Comparison of ENCODE assay signal across 20 cellular contexts in genomic region chrX:154023276-154024000, GRCh38. TPM values are rescaled to one million over a fixed set of nuclear protein-coding genes. Genes with fewer than 3 reads are reported as not detected.
DNase-seq lines count a peak whose midpoint lies in the region; ATAC-seq, FAIRE-seq and TF ChIP-seq lines count a peak whose summit lies in the region.
"Had no signal": no experiment of that assay in that cellular context is flagged by ENCODE, and none has a peak within 500 bp of the region (broad histone marks: within the 10 kb centered on the region; RNA-seq: fewer than 3 reads in every experiment).

No MANE protein-coding gene starts in this region.

- in situ Hi-C loops in K562 (cut with MboI), result no loop called here

- peak overlapping the region; percentile 32 for H3K27ac Mint-ChIP-seq in T-helper 2 cell treated with Interferon-gamma antibody and Interleukin-4, amounts not matched to agents 5 μg/mL and 100 μg/mL, for 36 hours
- peak overlapping the region; percentile 61 to 80 (median 79) for H3K27ac Mint-ChIP-seq in nephron
- H3K27ac Mint-ChIP-seq: activated naive CD4-positive, alpha-beta T cell treated with anti-CD3 and anti-CD28 coated beads for 36 hours had no signal

- no peaks in the 10 kb centered on the region for H3K9me1 ChIP-seq in K562 (ENCODE audit: control insufficient read depth, insufficient read depth, low read length)

- no peak overlapping the region for H3K4me3 Mint-ChIP-seq in T-helper 2 cell treated with Interferon-gamma antibody and Interleukin-4, amounts not matched to agents 5 μg/mL and 100 μg/mL, for 36 hours
- H3K4me3 Mint-ChIP-seq in nephron, result peak overlapping the region; percentile 4 to 16 (median 10)
- H3K4me3 Mint-ChIP-seq: activated naive CD4-positive, alpha-beta T cell treated with anti-CD3 and anti-CD28 coated beads for 36 hours; naive B cell had no signal

- peak overlapping the region in 1 of 2 experiments; percentile 72; a peak in 1 of 4 replicates for H3K9ac ChIP-seq in K562 (ENCODE audit: insufficient read depth in 1 of 2, low read depth in 2 of 2, low read length in 2 of 2)

- intact Hi-C loops in K562 (cut with micrococcal nuclease) (loop anchor here (5.0 kb wide), 1 partner anchor 69 kb away; no protein-coding TSS in a partner anchor), A673 (cut with micrococcal nuclease; ENCODE audit: unreplicated experiment) (no loop called here)

- peaks cover 15 to 52% of the 10 kb centered on the region in 2 experiments; a peak in 4 of 5 replicates for H3K4me1 ChIP-seq in K562 (replicated peaks in 1 of 2; ENCODE audit: control insufficient read depth in 2 of 2, insufficient read depth in 2 of 2, low read length in 2 of 2)
- H3K4me1 ChIP-seq in A673 (ENCODE audit: insufficient read depth, low read length, poor library complexity, severe bottlenecking), result no peaks in the 10 kb centered on the region

- no peak overlapping the region for H3K4me3 ChIP-seq in K562
- no peak overlapping the region for H3K4me3 ChIP-seq in A673 (ENCODE audit: low read depth, low read length, poor library complexity, severe bottlenecking)
- H3K4me3 ChIP-seq: heart left ventricle, lower lobe of right lung had no signal

- no peak for TF ChIP-seq CTCF in K562 (IDR thresholded peaks at IDR 0.05 in 2 of 3, conservative IDR thresholded peaks at IDR 0.05 in 1 of 3; ENCODE audit: insufficient read depth in 2 of 3, low read depth in 1 of 3, low read length in 3 of 3)
- no peak for TF ChIP-seq CTCF in nephron (IDR thresholded peaks at IDR 0.05; ENCODE audit: unreplicated experiment in 3 of 3)
- no peak for TF ChIP-seq CTCF in A673 (conservative IDR thresholded peaks at IDR 0.05; ENCODE audit: low read depth, low read length)

- no peak overlapping the region for H2AFZ ChIP-seq in K562 (ENCODE audit: low read depth, low read length)

- H3K4me1 Mint-ChIP-seq in T-helper 2 cell treated with Interferon-gamma antibody and Interleukin-4, amounts not matched to agents 5 μg/mL and 100 μg/mL, for 36 hours (ENCODE audit: low read depth), result peaks cover 8% of the 10 kb centered on the region
- peaks cover 19% of the 10 kb centered on the region for H3K4me1 Mint-ChIP-seq in nephron

- no peak for FAIRE-seq in K562 (lab: Jason Lieb, UNC)
- FAIRE-seq: HTR-8/SVneo had no signal

- peak overlapping the region; percentile 51; the same call in 1 of the 3 replicates for H3K27ac ChIP-seq in K562 (ENCODE audit: extremely low read depth, low read depth, low read length)
- H3K27ac ChIP-seq in A673 (ENCODE audit: low read depth, low read length, poor library complexity, severe bottlenecking), result no peak overlapping the region
- H3K27ac ChIP-seq: 22Rv1, C4-2B, heart left ventricle, lower lobe of right lung had no signal

- WGBS in K562 (ENCODE audit: insufficient coverage, low coverage, missing lambda C conversion rate), result 66% methylated on average over 20 of the region's 27 CpGs

- no peak for ATAC-seq in K562
- no peak for ATAC-seq in GM21723 (IDR thresholded peaks at IDR 0.05; ENCODE audit: unreplicated experiment)
- ATAC-seq in HG02610 (IDR thresholded peaks at IDR 0.05; ENCODE audit: unreplicated experiment), result no peak
- ATAC-seq: heart left ventricle, lower lobe of right lung had no signal

- no peaks in the 10 kb centered on the region for H3K9me3 ChIP-seq in K562 (replicated peaks; ENCODE audit: control insufficient read depth, insufficient read depth, low read depth, low read length)
- H3K9me3 ChIP-seq in A673 (ENCODE audit: low read depth, low read length, poor library complexity, severe bottlenecking), result no peaks in the 10 kb centered on the region
- H3K9me3 ChIP-seq: heart left ventricle, lower lobe of right lung had no signal

- CTCF ChIA-PET in K562 (lab: Yijun Ruan, JAX; ENCODE audit: low intra/inter-chr PET ratio), result no interaction called here
- CTCF ChIA-PET in A673 (lab: Charles Lee), result no interaction called here

- H3K27me3 ChIP-seq in K562 (ENCODE audit: control insufficient read depth in 2 of 2, insufficient read depth in 2 of 2, low read length in 2 of 2), result no peaks in the 10 kb centered on the region
- peaks cover 21% of the 10 kb centered on the region for H3K27me3 ChIP-seq in A673 (replicated peaks; ENCODE audit: insufficient read depth, low read depth, low read length, poor library complexity)

- BruUV-seq in K562 (replicated peaks; lab: Mats Ljungman, UMichigan) (no TSS peak), A673 (replicated peaks; lab: Mats Ljungman, UMichigan) (no TSS peak)

- peaks cover 18% of the 10 kb centered on the region for H3K36me3 Mint-ChIP-seq in T-helper 2 cell treated with Interferon-gamma antibody and Interleukin-4, amounts not matched to agents 5 μg/mL and 100 μg/mL, for 36 hours (ENCODE audit: low read depth)
- H3K36me3 Mint-ChIP-seq in nephron (ENCODE audit: low read depth), result peaks cover 12% of the 10 kb centered on the region
- H3K36me3 Mint-ChIP-seq: naive B cell had no signal

- peaks cover 39% of the 10 kb centered on the region; the same call in 2 of the 3 replicates for H3K36me3 ChIP-seq in K562 (ENCODE audit: control insufficient read depth, insufficient read depth, low read length)
- H3K36me3 ChIP-seq in A673 (ENCODE audit: insufficient read depth, low read length, poor library complexity, severe bottlenecking), result no peaks in the 10 kb centered on the region

- no peaks in the 10 kb centered on the region for H4K20me1 ChIP-seq in K562 (replicated peaks; ENCODE audit: control insufficient read depth, insufficient read depth, low read length)

- TF ChIP-seq RAD21 in K562 (CRISPR knock-in tag; conservative IDR thresholded peaks at IDR 0.05 in 1 of 2, IDR thresholded peaks at IDR 0.05 in 1 of 2), result no peak

- H3K79me2 ChIP-seq in K562 (ENCODE audit: control insufficient read depth, insufficient read depth, low read length), result peaks cover 32% of the 10 kb centered on the region

- no peak for TF ChIP-seq POLR2A in K562 (conservative IDR thresholded peaks at IDR 0.05)

- POLR2A ChIA-PET in K562 (lab: Yijun Ruan, JAX), result interaction anchor here (1.3 kb wide), 1 partner anchor 19 kb away, joined by 4 read pairs; no protein-coding TSS in a partner anchor
- POLR2A ChIA-PET in A673 (lab: Charles Lee; ENCODE audit: low non-redundant PET), result no interaction called here

- no peak for TF ChIP-seq EP300 in K562 (IDR thresholded peaks at IDR 0.05; ENCODE audit: low read length)

- H3K4me2 ChIP-seq in K562 (ENCODE audit: insufficient read depth, low read length), result no peak overlapping the region

- no peaks in the 10 kb centered on the region for H3K27me3 Mint-ChIP-seq in T-helper 2 cell treated with Interferon-gamma antibody and Interleukin-4, amounts not matched to agents 5 μg/mL and 100 μg/mL, for 36 hours (ENCODE audit: low read depth)
- H3K27me3 Mint-ChIP-seq in nephron (ENCODE audit: low read depth), result no peaks in the 10 kb centered on the region
- H3K27me3 Mint-ChIP-seq: naive B cell had no signal

- no peak for DNase-seq in T-helper 2 cell treated with Interferon-gamma antibody and Interleukin-4, amounts not matched to agents 5 μg/mL and 100 μg/mL, for 36 hours (ENCODE audit: low spot score)
- no peak for DNase-seq in T-helper 2 cell
- peak; percentile 14 for DNase-seq in MV-4-11 (lab: John Stamatoyannopoulos, UW)
- DNase-seq in K562 (ENCODE audit: extremely low read depth in 1 of 4, low spot score in 3 of 4), result no peak
- DNase-seq in A673 (ENCODE audit: low spot score), result no peak
- DNase-seq: activated naive CD4-positive, alpha-beta T cell treated with anti-CD3 and anti-CD28 coated beads for 36 hours; DMS53; effector CD4-positive, alpha-beta T cell; heart left ventricle; lower lobe of right lung; naive B cell; stimulated activated CD4-positive, alpha-beta T cell treated with anti-CD3 and anti-CD28 coated beads, Interleukin-12 subunit alpha, Interleukin-12 subunit beta, amount 100 ng/mL, for 4 hours; stimulated activated naive CD4-positive, alpha-beta T cell treated with Interleukin-2 at 50 U/mL for 16 hours; trophoblast cell had no signal

- H3K9me3 Mint-ChIP-seq in T-helper 2 cell treated with Interferon-gamma antibody and Interleukin-4, amounts not matched to agents 5 μg/mL and 100 μg/mL, for 36 hours, result no peaks in the 10 kb centered on the region
- peaks cover 8% of the 10 kb centered on the region for H3K9me3 Mint-ChIP-seq in nephron
- H3K9me3 Mint-ChIP-seq: activated naive CD4-positive, alpha-beta T cell treated with anti-CD3 and anti-CD28 coated beads for 36 hours had no signal

RNA-seq across cellular contexts. Expression of gene IRAK1, which starts 3.7 kb away (rescaled TPM):
- total RNA-seq in K562 (2011; cell fraction: chromatin; rRNA removed; ENCODE audit: low replicate concordance), result 92.6 and 283 TPM in 2 replicates
- total RNA-seq in K562 (2011; cell fraction: nucleolus; rRNA removed), result 241 and 247 TPM in 2 replicates
- 125 and 132 TPM in 2 replicates for total RNA-seq in K562 (2011; cell fraction: nucleoplasm; rRNA removed)
- total RNA-seq in K562 (2014; rRNA removed) (220 and 274 TPM in 2 replicates), K562 (2014; rRNA removed; fragmentation: Illumina TruSeq; extraction: Trizol) (52.2 and 68.1 TPM in 2 replicates), K562 (2015; rRNA removed; fragmentation: Illumina TruSeq; extraction: Trizol) (138 and 144 TPM in 2 replicates), K562 (2021) (260 and 261 TPM in 2 replicates), A673 (2021) (118 and 147 TPM in 2 replicates)
- polyA plus RNA-seq in K562 (2011; rRNA removed) (91.6 and 104 TPM in 2 replicates), K562 (2014; fragmentation: Illumina TruSeq; extraction: Trizol) (78.9 and 128 TPM in 2 replicates), K562 (2014; fragmentation: Nextera tagmentation; extraction: Ambion mirVana) (10 to 100 TPM; 11.6 to 16.1 TPM), K562 (2014; rRNA removed) (177 and 184 TPM in 2 replicates)
- polyA plus RNA-seq in K562 (2011; cell fraction: cytosol; rRNA removed), result 93.8 and 232 TPM in 2 replicates
- polyA plus RNA-seq in K562 (2011; cell fraction: nucleus; rRNA removed), result 88.5 and 119 TPM in 2 replicates
- 223 and 331 TPM in 2 replicates for polyA plus RNA-seq in K562 (2012)
- polyA minus RNA-seq in K562 (2011; rRNA and poly(A)+ RNA removed), result 49.2 and 97.3 TPM in 2 replicates
- polyA minus RNA-seq in K562 (2011; cell fraction: cytosol; rRNA and poly(A)+ RNA removed), result 145 and 167 TPM in 2 replicates
- 49.9 and 54.3 TPM in 2 replicates for polyA minus RNA-seq in K562 (2011; cell fraction: nucleus; rRNA and poly(A)+ RNA removed)

RNA-seq across cellular contexts. Expression of gene TMEM187, which starts 50.9 kb away (rescaled TPM):
- total RNA-seq in K562 (2011; cell fraction: chromatin; rRNA removed; ENCODE audit: low replicate concordance), result 4.7 and 15.6 TPM in 2 replicates
- 17.4 and 21.8 TPM in 2 replicates for total RNA-seq in K562 (2011; cell fraction: nucleolus; rRNA removed)
- 9.3 and 9.5 TPM in 2 replicates for total RNA-seq in K562 (2011; cell fraction: nucleoplasm; rRNA removed)
- total RNA-seq in K562 (2014; rRNA removed), result 3.3 and 5.1 TPM in 2 replicates
- total RNA-seq in K562 (2014; rRNA removed; fragmentation: Illumina TruSeq; extraction: Trizol), result 0.93 and 1.2 TPM in 2 replicates
- 1.1 and 1.6 TPM in 2 replicates for total RNA-seq in K562 (2015; rRNA removed; fragmentation: Illumina TruSeq; extraction: Trizol)
- total RNA-seq in K562 (2021), result 6.4 and 8.5 TPM in 2 replicates
- 5.6 and 8.1 TPM in 2 replicates for polyA plus RNA-seq in K562 (2011; rRNA removed)
- 12.5 and 24.6 TPM in 2 replicates for polyA plus RNA-seq in K562 (2011; cell fraction: cytosol; rRNA removed)
- polyA plus RNA-seq in K562 (2011; cell fraction: nucleus; rRNA removed), result 6.3 and 6.4 TPM in 2 replicates
- 3.9 and 12.2 TPM in 2 replicates for polyA plus RNA-seq in K562 (2012)
- 1.2 and 2.0 TPM in 2 replicates for polyA plus RNA-seq in K562 (2014; fragmentation: Illumina TruSeq; extraction: Trizol)
- 1 to 10 TPM in 1 of 2 experiments, under 1 TPM in 1; 0.13 to 1.1 TPM for polyA plus RNA-seq in K562 (2014; fragmentation: Nextera tagmentation; extraction: Ambion mirVana)
- polyA plus RNA-seq in K562 (2014; rRNA removed), result 4.0 TPM in 2 replicates
- polyA minus RNA-seq in K562 (2011; rRNA and poly(A)+ RNA removed), result 3.7 and 4.9 TPM in 2 replicates
- polyA minus RNA-seq in K562 (2011; cell fraction: cytosol; rRNA and poly(A)+ RNA removed), result 5.6 and 6.4 TPM in 2 replicates
- 1.3 and 1.8 TPM in 2 replicates for polyA minus RNA-seq in K562 (2011; cell fraction: nucleus; rRNA and poly(A)+ RNA removed)
- 2.8 and 6.8 TPM in 2 replicates for total RNA-seq in A673 (2021)

RNA-seq across cellular contexts. Expression of gene HCFC1, which starts 51.8 kb away (rescaled TPM):
- total RNA-seq in K562 (2011; cell fraction: chromatin; rRNA removed; ENCODE audit: low replicate concordance), result 39.3 and 72.5 TPM in 2 replicates
- 41.0 and 46.2 TPM in 2 replicates for total RNA-seq in K562 (2011; cell fraction: nucleolus; rRNA removed)
- total RNA-seq in K562 (2011; cell fraction: nucleoplasm; rRNA removed), result 38.1 and 43.2 TPM in 2 replicates
- 39.2 and 59.3 TPM in 2 replicates for total RNA-seq in K562 (2014; rRNA removed)
- total RNA-seq in K562 (2014; rRNA removed; fragmentation: Illumina TruSeq; extraction: Trizol), result 9.1 and 10.3 TPM in 2 replicates
- total RNA-seq in K562 (2015; rRNA removed; fragmentation: Illumina TruSeq; extraction: Trizol), result 17.1 and 23.4 TPM in 2 replicates
- total RNA-seq in K562 (2021), result 121 and 133 TPM in 2 replicates
- 5.9 and 8.7 TPM in 2 replicates for polyA plus RNA-seq in K562 (2011; rRNA removed)
- 11.3 and 17.7 TPM in 2 replicates for polyA plus RNA-seq in K562 (2011; cell fraction: cytosol; rRNA removed)
- 39.1 and 51.6 TPM in 2 replicates for polyA plus RNA-seq in K562 (2011; cell fraction: nucleus; rRNA removed)
- 37.4 and 57.1 TPM in 2 replicates for polyA plus RNA-seq in K562 (2012)
- 45.3 and 68.0 TPM in 2 replicates for polyA plus RNA-seq in K562 (2014; fragmentation: Illumina TruSeq; extraction: Trizol)
- polyA plus RNA-seq in K562 (2014; fragmentation: Nextera tagmentation; extraction: Ambion mirVana), result 10 to 100 TPM in 1 of 2 experiments, 1 to 10 TPM in 1; 2.8 to 10.5 TPM
- 44.8 and 45.2 TPM in 2 replicates for polyA plus RNA-seq in K562 (2014; rRNA removed)
- polyA minus RNA-seq in K562 (2011; rRNA and poly(A)+ RNA removed), result 4.5 and 6.6 TPM in 2 replicates
- polyA minus RNA-seq in K562 (2011; cell fraction: cytosol; rRNA and poly(A)+ RNA removed), result 55.8 and 74.4 TPM in 2 replicates
- 14.8 and 15.6 TPM in 2 replicates for polyA minus RNA-seq in K562 (2011; cell fraction: nucleus; rRNA and poly(A)+ RNA removed)
- total RNA-seq in A673 (2021), result 124 and 137 TPM in 2 replicates
